In the genomic region with DNA sequence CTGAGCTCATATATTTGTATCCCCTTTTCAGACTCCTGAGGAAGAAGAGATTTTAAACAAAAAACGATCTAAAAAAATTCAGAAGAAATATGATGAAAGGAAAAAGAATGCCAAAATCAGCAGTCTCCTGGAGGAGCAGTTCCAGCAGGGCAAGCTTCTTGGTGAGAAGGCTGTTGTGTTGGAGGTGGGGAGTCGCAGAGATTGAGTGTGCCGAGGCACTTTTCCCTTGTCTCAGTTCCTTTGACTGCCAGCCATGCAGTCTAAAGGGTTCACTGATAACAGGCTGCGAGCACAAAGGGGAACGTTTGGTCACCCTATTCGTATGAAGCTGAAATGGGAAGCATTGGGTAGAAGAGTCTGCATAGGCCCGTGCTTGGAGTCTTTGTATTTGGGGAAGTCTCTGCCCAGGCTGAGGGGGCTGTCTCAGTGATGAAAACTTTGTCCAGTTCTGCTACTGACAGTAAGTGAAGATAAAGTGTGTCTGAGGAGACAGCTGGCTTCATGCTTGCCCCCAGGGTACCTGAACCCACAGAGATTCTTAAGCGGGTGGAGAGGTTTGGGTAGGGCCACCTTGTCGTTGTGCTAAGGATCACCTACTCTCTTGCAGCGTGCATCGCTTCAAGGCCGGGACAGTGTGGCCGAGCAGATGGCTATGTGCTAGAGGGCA, we compare ENCODE assay signal across 13 cellular contexts. TPM values are rescaled to one million over a fixed set of nuclear protein-coding genes. Genes with fewer than 3 reads are reported as not detected.
DNase-seq lines count a peak whose midpoint lies in the region; ATAC-seq, FAIRE-seq and TF ChIP-seq lines count a peak whose summit lies in the region.
"Had no signal": no experiment of that assay in that cellular context is flagged by ENCODE, and none has a peak within 500 bp of the region (broad histone marks: within the 10 kb centered on the region; RNA-seq: fewer than 3 reads in every experiment).

No MANE protein-coding gene starts in this region.

- intact Hi-C loops in activated CD8-positive, alpha-beta T cell treated with anti-CD3 and anti-CD28 coated beads for 36 hours (cut with micrococcal nuclease): loop anchor here (5.0 kb wide), 1 partner anchor 46 kb away; a partner anchor contains a TSS

- H3K36me3 ChIP-seq in BLaER1 treated with 17β-estradiol and CSF1 and Interleukin-3, amounts not matched to agents 10 nM and 100 nM: peaks cover 59 to 68% (median 65%) of the 10 kb centered on the region in 11 experiments
- H3K36me3 ChIP-seq in HEK293 (ENCODE audit: control insufficient read depth in 2 of 2, insufficient read depth in 1 of 2, low read length in 2 of 2) (peaks cover 36 to 66% of the 10 kb centered on the region in 2 experiments; a peak in 2 of 3 replicates), keratinocyte (ENCODE audit: control insufficient read depth in 2 of 2, extremely low read depth in 1 of 2, insufficient read depth in 2 of 2, low read length in 2 of 2) (peaks cover 26 to 47% of the 10 kb centered on the region in 2 experiments)

- no peaks in the 10 kb centered on the region for H3K27me3 Mint-ChIP-seq in activated CD8-positive, alpha-beta T cell treated with anti-CD3 and anti-CD28 coated beads for 36 hours

- H2AFZ ChIP-seq in keratinocyte (ENCODE audit: control insufficient read depth, low read length): no peak overlapping the region

- H3K9me3 Mint-ChIP-seq in activated CD8-positive, alpha-beta T cell treated with anti-CD3 and anti-CD28 coated beads for 36 hours: no peaks in the 10 kb centered on the region

- H3K4me3 ChIP-seq in BLaER1 treated with 17β-estradiol and CSF1 and Interleukin-3, amounts not matched to agents 10 nM and 100 nM: peak overlapping the region; percentile 81 to 97 (median 86)
- H3K4me3 ChIP-seq in HEK293 (ENCODE audit: low read depth, low read length) (no peak overlapping the region), keratinocyte (ENCODE audit: control insufficient read depth in 2 of 3, extremely low read depth in 1 of 3, insufficient read depth in 2 of 3, low read depth in 1 of 3, low read length in 3 of 3) (peak overlapping the region in 2 of 3 experiments; percentile 85 to 94)

- no peaks in the 10 kb centered on the region for H3K27me3 ChIP-seq in BLaER1 treated with 17β-estradiol and CSF1 and Interleukin-3, amounts not matched to agents 10 nM and 100 nM
- H3K27me3 ChIP-seq in keratinocyte (ENCODE audit: control insufficient read depth, extremely low read depth, insufficient read depth, low read length): no peaks in the 10 kb centered on the region

- peak overlapping the region; percentile 93 to 99 (median 97) for H3K4me2 ChIP-seq in BLaER1 treated with 17β-estradiol and CSF1 and Interleukin-3, amounts not matched to agents 10 nM and 100 nM
- H3K4me2 ChIP-seq in keratinocyte (ENCODE audit: control insufficient read depth, extremely low read depth, insufficient read depth, low read depth, low read length): peak overlapping the region; percentile 92

- peaks cover 44% of the 10 kb centered on the region for H3K4me1 Mint-ChIP-seq in activated CD8-positive, alpha-beta T cell treated with anti-CD3 and anti-CD28 coated beads for 36 hours (ENCODE audit: low read depth)

- FAIRE-seq in keratinocyte (lab: Jason Lieb, UNC) (no peak), RCC 7860 (lab: Jason Lieb, UNC) (no peak)
- FAIRE-seq: HTR-8/SVneo had no signal

- peaks cover 50 to 68% (median 59%) of the 10 kb centered on the region in 10 experiments for H3K4me1 ChIP-seq in BLaER1 treated with 17β-estradiol and CSF1 and Interleukin-3, amounts not matched to agents 10 nM and 100 nM
- H3K4me1 ChIP-seq in HEK293 (ENCODE audit: control insufficient read depth, insufficient read depth, low read length) (no peaks in the 10 kb centered on the region), keratinocyte (ENCODE audit: control insufficient read depth, extremely low read depth, insufficient read depth, low read length) (peaks cover 17% of the 10 kb centered on the region)

- no peaks in the 10 kb centered on the region; a peak in 1 of 22 replicates for H3K9me3 ChIP-seq in BLaER1 treated with 17β-estradiol and CSF1 and Interleukin-3, amounts not matched to agents 10 nM and 100 nM (replicated peaks in 1 of 11)
- H3K9me3 ChIP-seq in HEK293 (ENCODE audit: control insufficient read depth, insufficient read depth, low read depth, low read length) (no peaks in the 10 kb centered on the region), keratinocyte (ENCODE audit: control insufficient read depth, low read depth, low read length) (no peaks in the 10 kb centered on the region)

- no peak for DNase-seq in activated CD8-positive, alpha-beta T cell treated with anti-CD3 and anti-CD28 coated beads for 36 hours
- DNase-seq in keratinocyte (ENCODE audit: low read depth, low spot score): no peak
- no peak for DNase-seq in NCI-H345 (lab: John Stamatoyannopoulos, UW)
- DNase-seq in NCI-H510A (lab: John Stamatoyannopoulos, UW): no peak
- DNase-seq in RCC 7860 (ENCODE audit: low spot score): no peak
- DNase-seq: activated gamma-delta T cell treated with Interleukin-2 at 50 U/mL for 16 hours had no signal

- peaks cover 2% of the 10 kb centered on the region for H3K9me1 ChIP-seq in keratinocyte (ENCODE audit: control insufficient read depth, extremely low read depth, insufficient read depth, low read length)

- POLR2A ChIA-PET in HEK293 (lab: Yijun Ruan, JAX): interaction anchor here (0.7 to 1.0 kb wide), 5 partner anchors 15 to 234 kb away, joined by 3 to 4 read pairs (median 3); a partner anchor contains a TSS
- POLR2A ChIA-PET in activated CD8-positive, alpha-beta T cell treated with anti-CD3 and anti-CD28 coated beads for 36 hours (lab: Charles Lee): interaction anchor here (1.0 to 10.7 kb wide), 11 partner anchors 11 to 54 kb away, joined by 3 to 181 read pairs (median 79); a partner anchor contains a TSS

- H3K27ac Mint-ChIP-seq in activated CD8-positive, alpha-beta T cell treated with anti-CD3 and anti-CD28 coated beads for 36 hours: peak overlapping the region; percentile 96

- peaks cover 75% of the 10 kb centered on the region for H3K36me3 Mint-ChIP-seq in activated CD8-positive, alpha-beta T cell treated with anti-CD3 and anti-CD28 coated beads for 36 hours (ENCODE audit: low read depth)

- no peak for ATAC-seq in activated CD8-positive, alpha-beta T cell treated with anti-CD3 and anti-CD28 coated beads for 36 hours
- ATAC-seq in GM18519 (IDR thresholded peaks at IDR 0.05; ENCODE audit: low FRiP score, unreplicated experiment): no peak

- dilution Hi-C loops in keratinocyte (cut with MboI; ENCODE audit: extremely low pct_ligation_motif_present, low sequenced_read_pairs): no loop called here

- H3K79me2 ChIP-seq in keratinocyte (ENCODE audit: control insufficient read depth, insufficient read depth, low read length): peaks cover 36% of the 10 kb centered on the region

- peak overlapping the region; percentile 91 for H3K4me3 Mint-ChIP-seq in activated CD8-positive, alpha-beta T cell treated with anti-CD3 and anti-CD28 coated beads for 36 hours

- TF ChIP-seq CTCF in HEK293 (tag by site-specific recombination; IDR thresholded peaks at IDR 0.05) (no peak), keratinocyte (optimal IDR thresholded peaks at IDR 0.05 in 1 of 3, IDR thresholded peaks at IDR 0.05 in 1 of 3, conservative IDR thresholded peaks at IDR 0.05 in 1 of 3; ENCODE audit: extremely low read depth in 1 of 3, insufficient read depth in 2 of 3, low read length in 3 of 3) (no peak)
- no peak for TF ChIP-seq CTCF in activated CD8-positive, alpha-beta T cell treated with anti-CD3 and anti-CD28 coated beads for 36 hours (IDR thresholded peaks at IDR 0.05)

- H3K27ac ChIP-seq in BLaER1 treated with 17β-estradiol and CSF1 and Interleukin-3, amounts not matched to agents 10 nM and 100 nM: peak overlapping the region in 8 of 11 experiments; percentile 93 to 99 (median 97); a peak in 12 of 22 replicates
- H3K27ac ChIP-seq in HEK293 (ENCODE audit: extremely low read depth, low read depth, low read length) (peak overlapping the region; percentile 99; the same call in 1 of the 2 replicates), keratinocyte (ENCODE audit: control insufficient read depth, insufficient read depth, low read length) (no peak overlapping the region)

- H3K9ac ChIP-seq in BLaER1 treated with 17β-estradiol and CSF1 and Interleukin-3, amounts not matched to agents 10 nM and 100 nM: peak overlapping the region; percentile 89 to 99 (median 96)
- H3K9ac ChIP-seq in keratinocyte (ENCODE audit: control insufficient read depth, extremely low read depth, insufficient read depth, low read length): peak overlapping the region; percentile 92

- CTCF ChIA-PET in HEK293 (lab: Yijun Ruan, JAX): interaction anchor here (1.0 to 1.3 kb wide), 2 partner anchors 9 to 47 kb away, joined by 5 to 6 read pairs; a partner anchor contains a TSS
- CTCF ChIA-PET in activated CD8-positive, alpha-beta T cell treated with anti-CD3 and anti-CD28 coated beads for 36 hours (lab: Charles Lee): interaction anchor here (1.7 kb wide), 1 partner anchor 47 kb away, joined by 4 read pairs; a partner anchor contains a TSS

- H4K20me1 ChIP-seq in BLaER1 treated with 17β-estradiol and CSF1 and Interleukin-3, amounts not matched to agents 10 nM and 100 nM: peaks cover 51 to 75% (median 61%) of the 10 kb centered on the region in 11 experiments
- peaks cover 19% of the 10 kb centered on the region for H4K20me1 ChIP-seq in keratinocyte (ENCODE audit: control insufficient read depth, extremely low read depth, insufficient read depth, low read length)

RNA-seq across cellular contexts. Expression of a gene that starts 2.8 kb away (rescaled TPM):
- 1,000 to 10,000 TPM; 3,218 to 3,314 TPM for total RNA-seq in activated CD8-positive, alpha-beta T cell treated with anti-CD3 and anti-CD28 coated beads for 36 hours
- polyA plus RNA-seq in keratinocyte: 1,764 to 2,149 TPM (median 1,890 TPM) in 3 replicates
- 1,489 TPM for polyA plus RNA-seq in keratinocyte (2011; ENCODE audit: low read depth)
- 1,963 and 2,381 TPM in 2 replicates for polyA plus RNA-seq in keratinocyte (2011; cell fraction: cytosol; rRNA removed)
- polyA plus RNA-seq in keratinocyte (2011; cell fraction: nucleus; rRNA removed): 529 and 600 TPM in 2 replicates
- 2,173 and 2,970 TPM in 2 replicates for polyA plus RNA-seq in keratinocyte (2012; ENCODE audit: low replicate concordance)
- polyA minus RNA-seq in keratinocyte: 237 to 673 TPM (median 537 TPM) in 3 replicates
- 965 TPM for polyA minus RNA-seq in keratinocyte (2011; cell fraction: cytosol; rRNA and poly(A)+ RNA removed)
- polyA minus RNA-seq in keratinocyte (2011; cell fraction: nucleus; rRNA and poly(A)+ RNA removed): 131 and 151 TPM in 2 replicates

RNA-seq across cellular contexts. Expression of a gene that starts 9.9 kb away (rescaled TPM):
- 1 to 10 TPM in 1 of 2 experiments, under 1 TPM in 1; 0.87 to 1.0 TPM for total RNA-seq in activated CD8-positive, alpha-beta T cell treated with anti-CD3 and anti-CD28 coated beads for 36 hours
- 0.07 to 0.14 TPM (median 0.13 TPM) in 3 replicates for polyA plus RNA-seq in keratinocyte
- 0.21 TPM for polyA plus RNA-seq in keratinocyte (2011; ENCODE audit: low read depth)
- 0.03 TPM in 1 of 2 replicates, not detected in the other for polyA plus RNA-seq in keratinocyte (2011; cell fraction: cytosol; rRNA removed)
- 0.43 and 0.53 TPM in 2 replicates for polyA plus RNA-seq in keratinocyte (2011; cell fraction: nucleus; rRNA removed)
- polyA plus RNA-seq in keratinocyte (2012; ENCODE audit: low replicate concordance): 0.14 TPM in 1 of 2 replicates, not detected in the other
- 0.16 TPM in 1 of 3 replicates, not detected in the others for polyA minus RNA-seq in keratinocyte
- not detected for polyA minus RNA-seq in keratinocyte (2011; cell fraction: cytosol; rRNA and poly(A)+ RNA removed)
- polyA minus RNA-seq in keratinocyte (2011; cell fraction: nucleus; rRNA and poly(A)+ RNA removed): not detected in 2 replicates
- total RNA-seq: H4, RPMI7951 had no signal
- polyA plus RNA-seq: neural cell had no signal

RNA-seq across cellular contexts. Expression of a gene that starts 22.1 kb away (rescaled TPM):
- total RNA-seq in activated CD8-positive, alpha-beta T cell treated with anti-CD3 and anti-CD28 coated beads for 36 hours: 10 to 100 TPM; 36.4 to 36.6 TPM
- 30.6 to 34.0 TPM (median 33.5 TPM) in 3 replicates for polyA plus RNA-seq in keratinocyte
- 38.6 TPM for polyA plus RNA-seq in keratinocyte (2011; ENCODE audit: low read depth)
- 23.9 and 32.6 TPM in 2 replicates for polyA plus RNA-seq in keratinocyte (2011; cell fraction: cytosol; rRNA removed)
- 111 and 118 TPM in 2 replicates for polyA plus RNA-seq in keratinocyte (2011; cell fraction: nucleus; rRNA removed)
- polyA plus RNA-seq in keratinocyte (2012; ENCODE audit: low replicate concordance): 21.8 and 38.7 TPM in 2 replicates
- polyA minus RNA-seq in keratinocyte: 30.0 to 41.4 TPM (median 39.0 TPM) in 3 replicates
- polyA minus RNA-seq in keratinocyte (2011; cell fraction: cytosol; rRNA and poly(A)+ RNA removed): 31.7 TPM
- polyA minus RNA-seq in keratinocyte (2011; cell fraction: nucleus; rRNA and poly(A)+ RNA removed): 46.9 and 49.6 TPM in 2 replicates

RNA-seq across cellular contexts. Expression of a gene that starts 29.0 kb away (rescaled TPM):
- 1 to 10 TPM in 1 of 2 experiments, under 1 TPM in 1; 0.36 to 1.1 TPM for total RNA-seq in activated CD8-positive, alpha-beta T cell treated with anti-CD3 and anti-CD28 coated beads for 36 hours
- polyA plus RNA-seq in keratinocyte: not detected in 3 replicates
- not detected for polyA plus RNA-seq in keratinocyte (2011; ENCODE audit: low read depth)
- not detected in 2 replicates for polyA plus RNA-seq in keratinocyte (2011; cell fraction: cytosol; rRNA removed)
- not detected in 2 replicates for polyA plus RNA-seq in keratinocyte (2011; cell fraction: nucleus; rRNA removed)
- polyA plus RNA-seq in keratinocyte (2012; ENCODE audit: low replicate concordance): 0.48 and 0.80 TPM in 2 replicates
- polyA minus RNA-seq in keratinocyte: not detected in 3 replicates
- polyA minus RNA-seq in keratinocyte (2011; cell fraction: cytosol; rRNA and poly(A)+ RNA removed): not detected
- not detected in 2 replicates for polyA minus RNA-seq in keratinocyte (2011; cell fraction: nucleus; rRNA and poly(A)+ RNA removed)
- polyA plus RNA-seq: neural cell had no signal

RNA-seq across cellular contexts. Expression of a gene that starts 30.2 kb away (rescaled TPM):
- total RNA-seq in activated CD8-positive, alpha-beta T cell treated with anti-CD3 and anti-CD28 coated beads for 36 hours: 1 to 10 TPM; 4.8 to 5.6 TPM
- polyA plus RNA-seq in keratinocyte: 2.2 to 3.9 TPM (median 2.9 TPM) in 3 replicates
- 4.7 TPM for polyA plus RNA-seq in keratinocyte (2011; ENCODE audit: low read depth)
- 0.47 and 0.50 TPM in 2 replicates for polyA plus RNA-seq in keratinocyte (2011; cell fraction: cytosol; rRNA removed)
- 19.0 and 20.5 TPM in 2 replicates for polyA plus RNA-seq in keratinocyte (2011; cell fraction: nucleus; rRNA removed)
- 1.7 and 4.0 TPM in 2 replicates for polyA plus RNA-seq in keratinocyte (2012; ENCODE audit: low replicate concordance)
- 1.1 to 2.5 TPM (median 2.2 TPM) in 3 replicates for polyA minus RNA-seq in keratinocyte
- polyA minus RNA-seq in keratinocyte (2011; cell fraction: cytosol; rRNA and poly(A)+ RNA removed): not detected
- polyA minus RNA-seq in keratinocyte (2011; cell fraction: nucleus; rRNA and poly(A)+ RNA removed): 5.1 and 5.5 TPM in 2 replicates
- polyA plus RNA-seq: neural cell had no signal
